Comparison of ENCODE assay signal across 8 cellular contexts in genomic region chr3:195909645-195910498, GRCh38. TPM values are rescaled to one million over a fixed set of nuclear protein-coding genes. Genes with fewer than 3 reads are reported as not detected.
A peak's percentile ranks its signal among the peaks of the same experiment; 100 is the strongest.
DNase-seq lines count a peak whose midpoint lies in the region; ATAC-seq and FAIRE-seq lines count a peak whose summit lies in the region.

No MANE protein-coding gene starts in this region.

- no peaks in the 10 kb centered on the region for H3K36me3 ChIP-seq in CD4-positive, CD25-positive, alpha-beta regulatory T cell (ENCODE audit: control insufficient read depth, insufficient read depth, low read length)

- peaks cover 14 to 47% (median 26%) of the 10 kb centered on the region in 4 donors for H3K4me1 Mint-ChIP-seq in CD4-positive, CD25-positive, alpha-beta regulatory T cell

- peak overlapping the region; percentile 70 to 86 (median 78) for H3K4me3 Mint-ChIP-seq in CD4-positive, CD25-positive, alpha-beta regulatory T cell

- DNase-seq in CD4-positive, CD25-positive, alpha-beta regulatory T cell = peak; percentile 87 to 90 (median 87)
- peak; percentile 91 for DNase-seq in HTR-8/SVneo (ENCODE audit: insufficient read length, low spot score)
- DNase-seq in NOMO-1 treated with DMSO at 0.1 percent for 48 hours (lab: John Stamatoyannopoulos, UW; ENCODE audit: unreplicated experiment) = peak; percentile 75
- DNase-seq in activated T-cell treated with anti-CD3 and anti-CD28 coated beads for 4 hours = peak; percentile 87
- no peak for DNase-seq in epithelial cell of prostate (ENCODE audit: low read depth, low spot score)
- peak; percentile 79 for DNase-seq in mucosa of gallbladder (ENCODE audit: low spot score)
- peak; percentile 73 to 86 for DNase-seq in stimulated activated CD8-positive, alpha-beta memory T cell treated with anti-CD3 and anti-CD28 coated beads, Interleukin-4, amount 100 ng/mL, for 4 hours (ENCODE audit: low read depth in 2 of 2, low spot score in 1 of 2)

- no peaks in the 10 kb centered on the region for H3K27me3 ChIP-seq in CD4-positive, CD25-positive, alpha-beta regulatory T cell (ENCODE audit: control insufficient read depth, insufficient read depth, low read length)

- peak; percentile 48 for FAIRE-seq in HTR-8/SVneo (lab: Jason Lieb, UNC)

- no peaks in the 10 kb centered on the region for H3K27me3 Mint-ChIP-seq in CD4-positive, CD25-positive, alpha-beta regulatory T cell

- peak overlapping the region; percentile 65 for H3K27ac ChIP-seq in CD4-positive, CD25-positive, alpha-beta regulatory T cell (ENCODE audit: insufficient read depth, low read length, poor library complexity, severe bottlenecking)
- peak overlapping the region; percentile 57 for H3K27ac ChIP-seq in epithelial cell of prostate

- peaks cover 39% of the 10 kb centered on the region for H3K4me1 ChIP-seq in CD4-positive, CD25-positive, alpha-beta regulatory T cell (ENCODE audit: control insufficient read depth, insufficient read depth, low read length, poor library complexity, severe bottlenecking)

- peak overlapping the region in 1 of 3 donors; percentile 15 for H3K27ac Mint-ChIP-seq in CD4-positive, CD25-positive, alpha-beta regulatory T cell

- H3K36me3 Mint-ChIP-seq in CD4-positive, CD25-positive, alpha-beta regulatory T cell = no peaks in the 10 kb centered on the region

- peak overlapping the region; percentile 43 for H3K4me3 ChIP-seq in CD4-positive, CD25-positive, alpha-beta regulatory T cell (ENCODE audit: low read depth, low read length)

- no peaks in the 10 kb centered on the region for H3K9me3 ChIP-seq in CD4-positive, CD25-positive, alpha-beta regulatory T cell (ENCODE audit: control insufficient read depth in 2 of 2, low read length in 2 of 2)

- no peaks in the 10 kb centered on the region for H3K9me3 Mint-ChIP-seq in CD4-positive, CD25-positive, alpha-beta regulatory T cell

- peak; percentile 68 to 69 for ATAC-seq in CD4-positive, CD25-positive, alpha-beta regulatory T cell (ENCODE audit: low read depth in 2 of 2)
- peak; percentile 34 for ATAC-seq in GM19467 (IDR thresholded peaks at IDR 0.05; ENCODE audit: unreplicated experiment)

RNA-seq across cellular contexts. Expression of gene TNK2, which starts 1.5 kb away (rescaled TPM):
- total RNA-seq in CD4-positive, CD25-positive, alpha-beta regulatory T cell = 139 TPM
- polyA plus RNA-seq in CD4-positive, CD25-positive, alpha-beta regulatory T cell = 1 to 10 TPM in 3 of 4 donors, under 1 TPM in 1; 0.93 to 2.5 (median 1.7) TPM
- total RNA-seq in mucosa of gallbladder = 47.3 TPM
